In genomic region chr6:21664263-21665081, GRCh38 we compare ENCODE assay signal across 8 cellular contexts.
A peak's percentile ranks its signal among the peaks of the same experiment; 100 is the strongest.
DNase-seq lines count a peak whose midpoint lies in the region; ATAC-seq and TF ChIP-seq lines count a peak whose summit lies in the region.

No MANE protein-coding gene starts in this region.

- peaks cover 0 to 22% (median 16%) of the 10 kb centered on the region in 7 donors for H3K9me3 Mint-ChIP-seq in CD14-positive monocyte

- H3K4me3 ChIP-seq in HUES6 (ENCODE audit: low read depth, low read length) (peak overlapping the region; percentile 82), mucosa of descending colon (no peak overlapping the region), aorta (ENCODE audit: low read length in 2 of 2) (peak overlapping the region; percentile 4 to 73), PC-3 (ENCODE audit: low read length) (no peak overlapping the region)

- H4K20me1 ChIP-seq in PC-3 (ENCODE audit: low read length), result no peaks in the 10 kb centered on the region

- no peaks in the 10 kb centered on the region for H3K9me3 ChIP-seq in HUES6 (ENCODE audit: control insufficient read depth, insufficient read depth, low read depth, low read length)
- H3K9me3 ChIP-seq in mucosa of descending colon, result no peaks in the 10 kb centered on the region
- H3K9me3 ChIP-seq in aorta (ENCODE audit: control insufficient read depth, low read length), result no peaks in the 10 kb centered on the region
- no peaks in the 10 kb centered on the region for H3K9me3 ChIP-seq in PC-3 (ENCODE audit: low read length)

- H3K9me2 ChIP-seq in PC-3 (replicated peaks; ENCODE audit: low read length), result no peaks in the 10 kb centered on the region

- H3K4me3 Mint-ChIP-seq in CD14-positive monocyte, result peak overlapping the region; percentile 80 to 93

- no peaks in the 10 kb centered on the region for H3K79me2 ChIP-seq in PC-3 (ENCODE audit: low read length)

- peaks cover 37% of the 10 kb centered on the region for H3K4me1 Mint-ChIP-seq in CD14-positive monocyte

- H3K36me3 Mint-ChIP-seq in CD14-positive monocyte, result peaks cover 10 to 11% of the 10 kb centered on the region in 2 donors

- peaks cover 61 to 72% (median 64%) of the 10 kb centered on the region in 3 donors for H3K27me3 Mint-ChIP-seq in CD14-positive monocyte (ENCODE audit: low read depth in 3 of 3)

- H3F3A ChIP-seq in PC-3 (ENCODE audit: low read length, unreplicated experiment), result no peaks in the 10 kb centered on the region

- peak; percentile 49 for DNase-seq in CD14-positive monocyte (ENCODE audit: low spot score)
- DNase-seq in dermis blood vessel endothelial cell, result peak; percentile 60
- peak in 2 of 3 donors; percentile 12 to 51 for DNase-seq in mucosa of descending colon
- peak; percentile 56 to 80 for DNase-seq in aorta
- no peak for DNase-seq in PC-3
- no peak for DNase-seq in RPMI8226

- H3K4me1 ChIP-seq in HUES6 (ENCODE audit: control insufficient read depth, insufficient read depth, low read length) (peaks cover 32% of the 10 kb centered on the region), mucosa of descending colon (ENCODE audit: low read depth) (peaks cover 20% of the 10 kb centered on the region), aorta (ENCODE audit: control insufficient read depth in 1 of 2, insufficient read depth in 2 of 2, low read length in 2 of 2) (no peaks in the 10 kb centered on the region), PC-3 (ENCODE audit: insufficient read depth, low read length) (no peaks in the 10 kb centered on the region)

- POLR2A ChIA-PET in PC-3 (lab: Charles Lee; ENCODE audit: unreplicated experiment), result no interaction called here

- no peak overlapping the region for H3K27ac Mint-ChIP-seq in CD14-positive monocyte

- peaks cover 9% of the 10 kb centered on the region; the same call in 1 of the 2 replicates for H3K36me3 ChIP-seq in HUES6 (ENCODE audit: control insufficient read depth, insufficient read depth, low read length)
- H3K36me3 ChIP-seq in mucosa of descending colon (ENCODE audit: low read depth), result no peaks in the 10 kb centered on the region
- H3K36me3 ChIP-seq in aorta (ENCODE audit: control insufficient read depth in 1 of 2, insufficient read depth in 2 of 2, low read length in 1 of 2), result no peaks in the 10 kb centered on the region
- no peaks in the 10 kb centered on the region for H3K36me3 ChIP-seq in PC-3 (ENCODE audit: low read depth, low read length)

- CTCF ChIA-PET in PC-3 (lab: Charles Lee), result no interaction called here

- ATAC-seq in mucosa of descending colon (peak; percentile 68), aorta (ENCODE audit: low FRiP score) (peak; percentile 55), PC-3 (no peak), HG03457 (IDR thresholded peaks at IDR 0.05; ENCODE audit: unreplicated experiment) (no peak)

- H3K9ac ChIP-seq in HUES6 (ENCODE audit: low read length), result peak overlapping the region; percentile 96
- H3K9ac ChIP-seq in PC-3 (ENCODE audit: low read length), result no peak overlapping the region

- intact Hi-C loops in CD14-positive monocyte (cut with micrococcal nuclease) (no loop called here), mucosa of descending colon (cut with DNase I, micrococcal nuclease) (loop anchor here in 1 of 2 donors (10.0 kb wide), 1 partner anchor 90 kb away; no protein-coding TSS in a partner anchor), aorta (cut with DNase I) (loop anchor here in 1 of 2 donors (5.0 kb wide), 1 partner anchor 473 kb away; no protein-coding TSS in a partner anchor), PC-3 (cut with micrococcal nuclease) (no loop called here)

- H2AFZ ChIP-seq in PC-3 (ENCODE audit: low read length), result no peak overlapping the region

- TF ChIP-seq CTCF in CD14-positive monocyte (IDR thresholded peaks at IDR 0.05), result peak; percentile 10
- TF ChIP-seq CTCF in mucosa of descending colon (IDR thresholded peaks at IDR 0.05), result no peak
- no peak for TF ChIP-seq CTCF in PC-3 (conservative IDR thresholded peaks at IDR 0.05; ENCODE audit: low read depth, low read length)

- peaks cover 35% of the 10 kb centered on the region for H3K27me3 ChIP-seq in HUES6 (ENCODE audit: control insufficient read depth, insufficient read depth, low read length)
- H3K27me3 ChIP-seq in aorta (ENCODE audit: control insufficient read depth in 1 of 2, insufficient read depth in 2 of 2, low read length in 1 of 2), result no peaks in the 10 kb centered on the region
- no peaks in the 10 kb centered on the region for H3K27me3 ChIP-seq in PC-3 (ENCODE audit: low read length)

- H3K27ac ChIP-seq in HUES6 (ENCODE audit: low read depth, low read length) (peak overlapping the region; percentile 91), aorta (ENCODE audit: low read depth in 1 of 2, low read length in 2 of 2) (no peak overlapping the region), PC-3 (ENCODE audit: low read length) (no peak overlapping the region)

- BruUV-seq in PC-3 (replicated peaks; lab: Mats Ljungman, UMichigan), result no TSS peak

- 1 to 3% methylated on average over 70 to 78 of the region's 78 CpGs for WGBS in aorta, 2 donors

- no peak overlapping the region for H3K4me2 ChIP-seq in PC-3 (ENCODE audit: low read length)

Comparison
In these comparisons a context has a peak if more than half of its experiments do, and no peak if none do; other contexts are left out.
1. DNase-seq: peak in CD14-positive monocyte (single experiment), dermis blood vessel endothelial cell (single experiment), mucosa of descending colon (2 of 3) and aorta (2 of 2); none in PC-3 (single experiment) and RPMI8226 (single experiment).
2. H3K4me3 ChIP-seq: peak in HUES6 (single experiment) and aorta (2 of 2); none in mucosa of descending colon (single experiment) and PC-3 (single experiment).
3. ATAC-seq: peak in mucosa of descending colon (single experiment) and aorta (single experiment); none in PC-3 (single experiment) and HG03457 (single experiment).